Comparison of ENCODE assay signal across 11 cellular contexts in genomic region chr7:144827581-144828139, GRCh38. TPM values are rescaled to one million over a fixed set of nuclear protein-coding genes. Genes with fewer than 3 reads are reported as not detected.
DNase-seq lines count a peak whose midpoint lies in the region; ATAC-seq and TF ChIP-seq lines count a peak whose summit lies in the region.
"Had no signal": no experiment of that assay in that cellular context is flagged by ENCODE, and none has a peak within 500 bp of the region (broad histone marks: within the 10 kb centered on the region; RNA-seq: fewer than 3 reads in every experiment).

No MANE protein-coding gene starts in this region.

- peak; percentile 31 to 91 for DNase-seq in cardiac muscle cell (ENCODE audit: low read depth in 1 of 2, low spot score in 1 of 2)
- DNase-seq in Right ventricle myocardium inferior (ENCODE audit: missing footprints), result no peak
- DNase-seq in central memory CD8-positive, alpha-beta T cell (ENCODE audit: low spot score in 2 of 2), result no peak
- DNase-seq in medulla oblongata (ENCODE audit: extremely low spot score), result peak; percentile 30
- DNase-seq in upper lobe of right lung, result no peak
- DNase-seq in activated T-cell treated with anti-CD3 and anti-CD28 coated beads, Interleukin-2, amount 50 U/mL, for 1 hour, result no peak
- DNase-seq in stimulated activated CD4-positive, alpha-beta T cell treated with anti-CD3 and anti-CD28 coated beads, Interleukin-4, amount 100 ng/mL, for 1 hour, result no peak
- DNase-seq: activated naive CD8-positive, alpha-beta T cell treated with anti-CD3 and anti-CD28 coated beads, Interleukin-2, amount 10 ng/mL, durations not matched to agents 7 days and 5 days; NCI-H2107; T1000 had no signal

- intact Hi-C loops in Right ventricle myocardium inferior (cut with DNase I), result no loop called here
- intact Hi-C loops in upper lobe of right lung (cut with DNase I), result no loop called here

- H3K36me3 Mint-ChIP-seq in central memory CD8-positive, alpha-beta T cell (ENCODE audit: insufficient read depth), result peaks cover 6% of the 10 kb centered on the region

- H3K27ac Mint-ChIP-seq in central memory CD8-positive, alpha-beta T cell (ENCODE audit: low read depth), result peak overlapping the region; percentile 22
- H3K27ac Mint-ChIP-seq: activated naive CD8-positive, alpha-beta T cell treated with anti-CD3 and anti-CD28 coated beads, Interleukin-2, amount 10 ng/mL, durations not matched to agents 7 days and 5 days had no signal

- H3K36me3 ChIP-seq in cardiac muscle cell (no peaks in the 10 kb centered on the region), upper lobe of right lung (no peaks in the 10 kb centered on the region)

- no peak for TF ChIP-seq CTCF in cardiac muscle cell (IDR thresholded peaks at IDR 0.05; ENCODE audit: low read depth, low read length)
- no peak for TF ChIP-seq CTCF in upper lobe of right lung (IDR thresholded peaks at IDR 0.05)

- H3K27ac ChIP-seq in cardiac muscle cell (no peak overlapping the region), upper lobe of right lung (no peak overlapping the region)

- H3K4me1 Mint-ChIP-seq in central memory CD8-positive, alpha-beta T cell, result peaks cover 15% of the 10 kb centered on the region

- H3K4me1 ChIP-seq in cardiac muscle cell (ENCODE audit: low read depth), result peaks cover 8% of the 10 kb centered on the region
- no peaks in the 10 kb centered on the region for H3K4me1 ChIP-seq in upper lobe of right lung

- H3K27me3 Mint-ChIP-seq in central memory CD8-positive, alpha-beta T cell, result no peaks in the 10 kb centered on the region
- H3K27me3 Mint-ChIP-seq: activated naive CD8-positive, alpha-beta T cell treated with anti-CD3 and anti-CD28 coated beads, Interleukin-2, amount 10 ng/mL, durations not matched to agents 7 days and 5 days had no signal

- H3K9me3 Mint-ChIP-seq in central memory CD8-positive, alpha-beta T cell, result no peaks in the 10 kb centered on the region
- H3K9me3 Mint-ChIP-seq: activated naive CD8-positive, alpha-beta T cell treated with anti-CD3 and anti-CD28 coated beads, Interleukin-2, amount 10 ng/mL, durations not matched to agents 7 days and 5 days had no signal

- H3K4me3 ChIP-seq in cardiac muscle cell (no peak overlapping the region), upper lobe of right lung (no peak overlapping the region)

- H3K9me3 ChIP-seq in cardiac muscle cell (ENCODE audit: low read depth) (no peaks in the 10 kb centered on the region), upper lobe of right lung (no peaks in the 10 kb centered on the region)

- H3K27me3 ChIP-seq in cardiac muscle cell (no peaks in the 10 kb centered on the region), upper lobe of right lung (no peaks in the 10 kb centered on the region)

- no peak overlapping the region for H3K4me3 Mint-ChIP-seq in central memory CD8-positive, alpha-beta T cell
- H3K4me3 Mint-ChIP-seq: activated naive CD8-positive, alpha-beta T cell treated with anti-CD3 and anti-CD28 coated beads, Interleukin-2, amount 10 ng/mL, durations not matched to agents 7 days and 5 days had no signal

- ATAC-seq in Right ventricle myocardium inferior (no peak), upper lobe of right lung (peak; percentile 62), HG02852 (IDR thresholded peaks at IDR 0.05; ENCODE audit: unreplicated experiment) (no peak)
- no peak for ATAC-seq in central memory CD8-positive, alpha-beta T cell (replicated peaks; ENCODE audit: extremely low read depth, poor library complexity, severe bottlenecking)

RNA-seq across cellular contexts. Expression of gene TPK1, which starts 8.2 kb away (rescaled TPM):
- 3.5 and 5.9 TPM in 2 replicates for total RNA-seq in cardiac muscle cell
- polyA plus RNA-seq in cardiac muscle cell, result 7.3 and 12.0 TPM in 2 replicates
- total RNA-seq in Right ventricle myocardium inferior, result 5.0 TPM
- total RNA-seq in upper lobe of right lung, result 7.6 TPM

Comparison
In these comparisons a context has a peak if more than half of its experiments do, and no peak if none do; other contexts are left out.
1. DNase-seq: peak in cardiac muscle cell (2 of 2) and medulla oblongata (single experiment); none in Right ventricle myocardium inferior (single experiment), central memory CD8-positive, alpha-beta T cell (0 of 2), upper lobe of right lung (single experiment), activated T-cell treated with anti-CD3 and anti-CD28 coated beads, Interleukin-2, amount 50 U/mL, for 1 hour (single experiment) and stimulated activated CD4-positive, alpha-beta T cell treated with anti-CD3 and anti-CD28 coated beads, Interleukin-4, amount 100 ng/mL, for 1 hour (single experiment).